ENCODE assay signal across 1 cellular context in the genomic region with DNA sequence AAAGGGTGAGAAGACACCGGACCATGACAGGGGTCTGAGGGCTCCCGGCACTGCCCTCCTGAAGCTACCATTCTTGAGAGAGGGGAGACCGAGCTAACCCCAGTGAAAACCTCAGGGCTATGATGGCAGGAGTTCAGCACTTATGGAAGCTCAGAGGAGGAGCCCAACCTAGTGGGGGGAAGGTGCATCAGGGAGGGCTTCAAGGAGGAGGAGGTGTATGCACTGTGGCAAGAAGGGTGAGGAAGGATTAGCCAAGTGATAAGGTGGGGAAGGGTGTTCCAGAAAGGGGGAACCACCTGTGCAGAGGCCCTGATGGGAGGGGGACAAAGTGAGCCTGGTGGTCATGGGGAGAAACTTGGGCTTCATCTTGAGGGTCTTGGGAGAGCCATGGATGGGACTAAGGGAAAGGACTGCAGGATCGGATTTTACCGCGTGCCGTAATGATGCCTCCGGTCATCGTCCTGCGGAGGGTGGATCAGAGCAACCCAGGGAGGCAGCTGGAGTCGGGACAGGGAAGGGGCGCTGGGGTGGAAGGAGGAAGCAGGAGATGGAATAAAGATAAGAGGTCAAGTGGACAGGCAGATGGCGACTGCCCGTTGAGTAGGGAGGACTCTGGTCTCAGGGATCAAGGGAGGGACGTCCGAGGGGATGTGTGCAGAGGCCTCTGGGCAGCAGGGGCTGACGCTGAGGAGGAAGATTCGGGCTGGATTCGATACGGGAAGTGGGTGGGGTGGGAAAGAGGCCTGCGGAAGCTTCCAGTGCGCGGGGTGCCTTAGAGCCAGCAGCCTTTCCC.
TF ChIP-seq lines count a peak whose summit lies in the region.

No MANE protein-coding gene starts in this region.

TF ChIP-seq in K562, 482 proteins besides CTCF, POLR2A, EP300 and RAD21:
- TF ChIP-seq BCOR (IDR thresholded peaks at IDR 0.05), result peak; percentile 91
- TF ChIP-seq SRF (CRISPR knock-in tag; IDR thresholded peaks at IDR 0.05), result peak in 1 of 2 experiments; percentile 61; a peak in 1 of 4 replicates
- TF ChIP-seq ZNF263 (CRISPR knock-in tag; IDR thresholded peaks at IDR 0.05; ENCODE audit: borderline replicate concordance), result peak; percentile 95
- no peak for TF ChIP-seq ZZZ3 (IDR thresholded peaks at IDR 0.05)
- TF ChIP-seq, protein P1, sequence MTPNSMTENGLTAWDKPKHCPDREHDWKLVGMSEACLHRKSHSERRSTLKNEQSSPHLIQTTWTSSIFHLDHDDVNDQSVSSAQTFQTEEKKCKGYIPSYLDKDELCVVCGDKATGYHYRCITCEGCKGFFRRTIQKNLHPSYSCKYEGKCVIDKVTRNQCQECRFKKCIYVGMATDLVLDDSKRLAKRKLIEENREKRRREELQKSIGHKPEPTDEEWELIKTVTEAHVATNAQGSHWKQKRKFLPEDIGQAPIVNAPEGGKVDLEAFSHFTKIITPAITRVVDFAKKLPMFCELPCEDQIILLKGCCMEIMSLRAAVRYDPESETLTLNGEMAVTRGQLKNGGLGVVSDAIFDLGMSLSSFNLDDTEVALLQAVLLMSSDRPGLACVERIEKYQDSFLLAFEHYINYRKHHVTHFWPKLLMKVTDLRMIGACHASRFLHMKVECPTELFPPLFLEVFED (CRISPR knock-in tag; conservative IDR thresholded peaks at IDR 0.05), result no peak
- peak; percentile 41 for TF ChIP-seq CHD4 (IDR thresholded peaks at IDR 0.05; ENCODE audit: insufficient read depth, insufficient replicate concordance, low read depth, low read length, poor library complexity, severe bottlenecking)
- 0 out of 2 replicates have a peak, but pooled peaks have one; percentile 23 for TF ChIP-seq SMARCA5 (IDR thresholded peaks at IDR 0.05)
- no peak for TF ChIP-seq POLR2B (IDR thresholded peaks at IDR 0.05; ENCODE audit: low read depth, partially characterized antibody)
- TF ChIP-seq, protein P2, sequence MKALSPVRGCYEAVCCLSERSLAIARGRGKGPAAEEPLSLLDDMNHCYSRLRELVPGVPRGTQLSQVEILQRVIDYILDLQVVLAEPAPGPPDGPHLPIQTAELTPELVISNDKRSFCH (CRISPR knock-in tag; IDR thresholded peaks at IDR 0.05), result no peak
- TF ChIP-seq, protein P2 (tag; IDR thresholded peaks at IDR 0.05), result 0 out of 2 replicates have a peak, but pooled peaks have one; percentile 23
- TF ChIP-seq CBX1 (IDR thresholded peaks at IDR 0.05; ENCODE audit: low read depth), result 0 out of 2 replicates have a peak, but pooled peaks have one; percentile 29
- no peak for TF ChIP-seq SMAD4 (CRISPR knock-in tag; conservative IDR thresholded peaks at IDR 0.05)
- peak; percentile 98 for TF ChIP-seq ZFP36 (IDR thresholded peaks at IDR 0.05; ENCODE audit: low read depth, low read length, partially characterized antibody)
- TF ChIP-seq ZNF436 (CRISPR knock-in tag; IDR thresholded peaks at IDR 0.05), result peak; percentile 81
- TF ChIP-seq, protein P3, sequence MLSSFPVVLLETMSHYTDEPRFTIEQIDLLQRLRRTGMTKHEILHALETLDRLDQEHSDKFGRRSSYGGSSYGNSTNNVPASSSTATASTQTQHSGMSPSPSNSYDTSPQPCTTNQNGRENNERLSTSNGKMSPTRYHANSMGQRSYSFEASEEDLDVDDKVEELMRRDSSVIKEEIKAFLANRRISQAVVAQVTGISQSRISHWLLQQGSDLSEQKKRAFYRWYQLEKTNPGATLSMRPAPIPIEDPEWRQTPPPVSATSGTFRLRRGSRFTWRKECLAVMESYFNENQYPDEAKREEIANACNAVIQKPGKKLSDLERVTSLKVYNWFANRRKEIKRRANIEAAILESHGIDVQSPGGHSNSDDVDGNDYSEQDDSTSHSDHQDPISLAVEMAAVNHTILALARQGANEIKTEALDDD (IDR thresholded peaks at IDR 0.05), result no peak
- peak; percentile 46 to 78; a peak in 3 of 4 replicates for TF ChIP-seq KDM1A (IDR thresholded peaks at IDR 0.05)
- peak; percentile 34; the same call in 1 of the 2 replicates for TF ChIP-seq SMARCE1 (IDR thresholded peaks at IDR 0.05)
- TF ChIP-seq HNRNPH1 (optimal IDR thresholded peaks at IDR 0.05; ENCODE audit: low read depth, low read length), result no peak
- TF ChIP-seq ZNF212 (CRISPR knock-in tag; IDR thresholded peaks at IDR 0.05), result no peak
- peak; percentile 70 for TF ChIP-seq RBM25 (IDR thresholded peaks at IDR 0.05; ENCODE audit: low read depth, low read length, severe bottlenecking)
- TF ChIP-seq HDAC2 (IDR thresholded peaks at IDR 0.05), result 0 out of 2 replicates have a peak, but pooled peaks have one; percentile 21
- TF ChIP-seq RCOR1 (IDR thresholded peaks at IDR 0.05; ENCODE audit: borderline replicate concordance in 1 of 2, low read depth in 2 of 2, low read length in 2 of 2), result 0 out of 4 replicates have a peak, but pooled peaks of 1 of the 2 experiments have one; percentile 13
- TF ChIP-seq CBX2 (IDR thresholded peaks at IDR 0.05; ENCODE audit: insufficient read depth, low read length, poor library complexity, severe bottlenecking), result no peak
- TF ChIP-seq, protein P4, sequence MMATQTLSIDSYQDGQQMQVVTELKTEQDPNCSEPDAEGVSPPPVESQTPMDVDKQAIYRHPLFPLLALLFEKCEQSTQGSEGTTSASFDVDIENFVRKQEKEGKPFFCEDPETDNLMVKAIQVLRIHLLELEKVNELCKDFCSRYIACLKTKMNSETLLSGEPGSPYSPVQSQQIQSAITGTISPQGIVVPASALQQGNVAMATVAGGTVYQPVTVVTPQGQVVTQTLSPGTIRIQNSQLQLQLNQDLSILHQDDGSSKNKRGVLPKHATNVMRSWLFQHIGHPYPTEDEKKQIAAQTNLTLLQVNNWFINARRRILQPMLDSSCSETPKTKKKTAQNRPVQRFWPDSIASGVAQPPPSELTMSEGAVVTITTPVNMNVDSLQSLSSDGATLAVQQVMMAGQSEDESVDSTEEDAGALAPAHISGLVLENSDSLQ (IDR thresholded peaks at IDR 0.05), result peak; percentile 31; the same call in 1 of the 2 replicates
- no peak for TF ChIP-seq HEY1 (CRISPR knock-in tag; IDR thresholded peaks at IDR 0.05; ENCODE audit: borderline replicate concordance)
- TF ChIP-seq MTA3 (IDR thresholded peaks at IDR 0.05; ENCODE audit: borderline replicate concordance), result peak; percentile 36; the same call in 1 of the 2 replicates
